ENCODE assay signal across 2 cellular contexts in the genomic region with DNA sequence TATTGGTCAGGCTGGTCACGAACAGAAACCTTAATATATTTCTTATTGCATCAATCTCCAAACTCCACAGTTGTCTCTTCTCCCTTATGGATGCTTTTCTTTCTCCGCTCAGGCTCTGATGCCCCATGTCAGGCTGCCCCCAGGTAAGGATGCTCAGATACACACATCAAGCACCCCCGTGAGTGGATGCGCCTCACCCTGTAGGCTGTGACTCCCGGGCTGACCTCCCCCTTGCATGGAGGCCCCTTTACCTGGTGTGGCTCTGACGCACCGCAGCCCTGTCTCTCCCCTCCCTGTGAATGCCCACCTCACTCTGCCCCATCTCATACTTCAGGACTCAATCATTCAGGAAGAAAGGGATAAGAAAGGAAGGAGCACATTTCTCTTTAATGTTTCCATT.
TF ChIP-seq lines count a peak whose summit lies in the region.

No MANE protein-coding gene starts in this region.

TF ChIP-seq in IMR-90, 13 proteins besides CTCF, POLR2A, EP300 and RAD21:
- TF ChIP-seq, protein P1, sequence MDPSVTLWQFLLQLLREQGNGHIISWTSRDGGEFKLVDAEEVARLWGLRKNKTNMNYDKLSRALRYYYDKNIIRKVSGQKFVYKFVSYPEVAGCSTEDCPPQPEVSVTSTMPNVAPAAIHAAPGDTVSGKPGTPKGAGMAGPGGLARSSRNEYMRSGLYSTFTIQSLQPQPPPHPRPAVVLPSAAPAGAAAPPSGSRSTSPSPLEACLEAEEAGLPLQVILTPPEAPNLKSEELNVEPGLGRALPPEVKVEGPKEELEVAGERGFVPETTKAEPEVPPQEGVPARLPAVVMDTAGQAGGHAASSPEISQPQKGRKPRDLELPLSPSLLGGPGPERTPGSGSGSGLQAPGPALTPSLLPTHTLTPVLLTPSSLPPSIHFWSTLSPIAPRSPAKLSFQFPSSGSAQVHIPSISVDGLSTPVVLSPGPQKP (IDR thresholded peaks at IDR 0.05; ENCODE audit: borderline replicate concordance, low read depth, low read length), result no peak
- TF ChIP-seq CEBPB (IDR thresholded peaks at IDR 0.05; ENCODE audit: low read depth, low read length), result no peak

TF ChIP-seq in K562, 482 proteins besides CTCF, POLR2A, EP300 and RAD21:
- no peak for TF ChIP-seq CBX3 (IDR thresholded peaks at IDR 0.05; ENCODE audit: borderline replicate concordance in 1 of 2, low read length in 2 of 2)
- TF ChIP-seq, protein P2, sequence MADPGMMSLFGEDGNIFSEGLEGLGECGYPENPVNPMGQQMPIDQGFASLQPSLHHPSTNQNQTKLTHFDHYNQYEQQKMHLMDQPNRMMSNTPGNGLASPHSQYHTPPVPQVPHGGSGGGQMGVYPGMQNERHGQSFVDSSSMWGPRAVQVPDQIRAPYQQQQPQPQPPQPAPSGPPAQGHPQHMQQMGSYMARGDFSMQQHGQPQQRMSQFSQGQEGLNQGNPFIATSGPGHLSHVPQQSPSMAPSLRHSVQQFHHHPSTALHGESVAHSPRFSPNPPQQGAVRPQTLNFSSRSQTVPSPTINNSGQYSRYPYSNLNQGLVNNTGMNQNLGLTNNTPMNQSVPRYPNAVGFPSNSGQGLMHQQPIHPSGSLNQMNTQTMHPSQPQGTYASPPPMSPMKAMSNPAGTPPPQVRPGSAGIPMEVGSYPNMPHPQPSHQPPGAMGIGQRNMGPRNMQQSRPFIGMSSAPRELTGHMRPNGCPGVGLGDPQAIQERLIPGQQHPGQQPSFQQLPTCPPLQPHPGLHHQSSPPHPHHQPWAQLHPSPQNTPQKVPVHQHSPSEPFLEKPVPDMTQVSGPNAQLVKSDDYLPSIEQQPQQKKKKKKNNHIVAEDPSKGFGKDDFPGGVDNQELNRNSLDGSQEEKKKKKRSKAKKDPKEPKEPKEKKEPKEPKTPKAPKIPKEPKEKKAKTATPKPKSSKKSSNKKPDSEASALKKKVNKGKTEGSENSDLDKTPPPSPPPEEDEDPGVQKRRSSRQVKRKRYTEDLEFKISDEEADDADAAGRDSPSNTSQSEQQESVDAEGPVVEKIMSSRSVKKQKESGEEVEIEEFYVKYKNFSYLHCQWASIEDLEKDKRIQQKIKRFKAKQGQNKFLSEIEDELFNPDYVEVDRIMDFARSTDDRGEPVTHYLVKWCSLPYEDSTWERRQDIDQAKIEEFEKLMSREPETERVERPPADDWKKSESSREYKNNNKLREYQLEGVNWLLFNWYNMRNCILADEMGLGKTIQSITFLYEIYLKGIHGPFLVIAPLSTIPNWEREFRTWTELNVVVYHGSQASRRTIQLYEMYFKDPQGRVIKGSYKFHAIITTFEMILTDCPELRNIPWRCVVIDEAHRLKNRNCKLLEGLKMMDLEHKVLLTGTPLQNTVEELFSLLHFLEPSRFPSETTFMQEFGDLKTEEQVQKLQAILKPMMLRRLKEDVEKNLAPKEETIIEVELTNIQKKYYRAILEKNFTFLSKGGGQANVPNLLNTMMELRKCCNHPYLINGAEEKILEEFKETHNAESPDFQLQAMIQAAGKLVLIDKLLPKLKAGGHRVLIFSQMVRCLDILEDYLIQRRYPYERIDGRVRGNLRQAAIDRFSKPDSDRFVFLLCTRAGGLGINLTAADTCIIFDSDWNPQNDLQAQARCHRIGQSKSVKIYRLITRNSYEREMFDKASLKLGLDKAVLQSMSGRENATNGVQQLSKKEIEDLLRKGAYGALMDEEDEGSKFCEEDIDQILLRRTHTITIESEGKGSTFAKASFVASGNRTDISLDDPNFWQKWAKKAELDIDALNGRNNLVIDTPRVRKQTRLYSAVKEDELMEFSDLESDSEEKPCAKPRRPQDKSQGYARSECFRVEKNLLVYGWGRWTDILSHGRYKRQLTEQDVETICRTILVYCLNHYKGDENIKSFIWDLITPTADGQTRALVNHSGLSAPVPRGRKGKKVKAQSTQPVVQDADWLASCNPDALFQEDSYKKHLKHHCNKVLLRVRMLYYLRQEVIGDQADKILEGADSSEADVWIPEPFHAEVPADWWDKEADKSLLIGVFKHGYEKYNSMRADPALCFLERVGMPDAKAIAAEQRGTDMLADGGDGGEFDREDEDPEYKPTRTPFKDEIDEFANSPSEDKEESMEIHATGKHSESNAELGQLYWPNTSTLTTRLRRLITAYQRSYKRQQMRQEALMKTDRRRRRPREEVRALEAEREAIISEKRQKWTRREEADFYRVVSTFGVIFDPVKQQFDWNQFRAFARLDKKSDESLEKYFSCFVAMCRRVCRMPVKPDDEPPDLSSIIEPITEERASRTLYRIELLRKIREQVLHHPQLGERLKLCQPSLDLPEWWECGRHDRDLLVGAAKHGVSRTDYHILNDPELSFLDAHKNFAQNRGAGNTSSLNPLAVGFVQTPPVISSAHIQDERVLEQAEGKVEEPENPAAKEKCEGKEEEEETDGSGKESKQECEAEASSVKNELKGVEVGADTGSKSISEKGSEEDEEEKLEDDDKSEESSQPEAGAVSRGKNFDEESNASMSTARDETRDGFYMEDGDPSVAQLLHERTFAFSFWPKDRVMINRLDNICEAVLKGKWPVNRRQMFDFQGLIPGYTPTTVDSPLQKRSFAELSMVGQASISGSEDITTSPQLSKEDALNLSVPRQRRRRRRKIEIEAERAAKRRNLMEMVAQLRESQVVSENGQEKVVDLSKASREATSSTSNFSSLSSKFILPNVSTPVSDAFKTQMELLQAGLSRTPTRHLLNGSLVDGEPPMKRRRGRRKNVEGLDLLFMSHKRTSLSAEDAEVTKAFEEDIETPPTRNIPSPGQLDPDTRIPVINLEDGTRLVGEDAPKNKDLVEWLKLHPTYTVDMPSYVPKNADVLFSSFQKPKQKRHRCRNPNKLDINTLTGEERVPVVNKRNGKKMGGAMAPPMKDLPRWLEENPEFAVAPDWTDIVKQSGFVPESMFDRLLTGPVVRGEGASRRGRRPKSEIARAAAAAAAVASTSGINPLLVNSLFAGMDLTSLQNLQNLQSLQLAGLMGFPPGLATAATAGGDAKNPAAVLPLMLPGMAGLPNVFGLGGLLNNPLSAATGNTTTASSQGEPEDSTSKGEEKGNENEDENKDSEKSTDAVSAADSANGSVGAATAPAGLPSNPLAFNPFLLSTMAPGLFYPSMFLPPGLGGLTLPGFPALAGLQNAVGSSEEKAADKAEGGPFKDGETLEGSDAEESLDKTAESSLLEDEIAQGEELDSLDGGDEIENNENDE (IDR thresholded peaks at IDR 0.05; ENCODE audit: low read depth, low read length), result no peak
- TF ChIP-seq SNRNP70 (optimal IDR thresholded peaks at IDR 0.05; ENCODE audit: low read depth, low read length), result no peak
- TF ChIP-seq, protein P3, sequence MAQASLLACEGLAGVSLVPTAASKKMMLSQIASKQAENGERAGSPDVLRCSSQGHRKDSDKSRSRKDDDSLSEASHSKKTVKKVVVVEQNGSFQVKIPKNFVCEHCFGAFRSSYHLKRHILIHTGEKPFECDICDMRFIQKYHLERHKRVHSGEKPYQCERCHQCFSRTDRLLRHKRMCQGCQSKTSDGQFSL (CRISPR knock-in tag; IDR thresholded peaks at IDR 0.05), result no peak
- TF ChIP-seq, protein P3 (tag; IDR thresholded peaks at IDR 0.05), result no peak
- TF ChIP-seq, protein P4, sequence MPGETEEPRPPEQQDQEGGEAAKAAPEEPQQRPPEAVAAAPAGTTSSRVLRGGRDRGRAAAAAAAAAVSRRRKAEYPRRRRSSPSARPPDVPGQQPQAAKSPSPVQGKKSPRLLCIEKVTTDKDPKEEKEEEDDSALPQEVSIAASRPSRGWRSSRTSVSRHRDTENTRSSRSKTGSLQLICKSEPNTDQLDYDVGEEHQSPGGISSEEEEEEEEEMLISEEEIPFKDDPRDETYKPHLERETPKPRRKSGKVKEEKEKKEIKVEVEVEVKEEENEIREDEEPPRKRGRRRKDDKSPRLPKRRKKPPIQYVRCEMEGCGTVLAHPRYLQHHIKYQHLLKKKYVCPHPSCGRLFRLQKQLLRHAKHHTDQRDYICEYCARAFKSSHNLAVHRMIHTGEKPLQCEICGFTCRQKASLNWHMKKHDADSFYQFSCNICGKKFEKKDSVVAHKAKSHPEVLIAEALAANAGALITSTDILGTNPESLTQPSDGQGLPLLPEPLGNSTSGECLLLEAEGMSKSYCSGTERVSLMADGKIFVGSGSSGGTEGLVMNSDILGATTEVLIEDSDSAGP (CRISPR knock-in tag; IDR thresholded peaks at IDR 0.05), result no peak
- no peak for TF ChIP-seq SMC3 (conservative IDR thresholded peaks at IDR 0.05; ENCODE audit: insufficient read depth, low read depth, low read length)
- TF ChIP-seq, protein P5, sequence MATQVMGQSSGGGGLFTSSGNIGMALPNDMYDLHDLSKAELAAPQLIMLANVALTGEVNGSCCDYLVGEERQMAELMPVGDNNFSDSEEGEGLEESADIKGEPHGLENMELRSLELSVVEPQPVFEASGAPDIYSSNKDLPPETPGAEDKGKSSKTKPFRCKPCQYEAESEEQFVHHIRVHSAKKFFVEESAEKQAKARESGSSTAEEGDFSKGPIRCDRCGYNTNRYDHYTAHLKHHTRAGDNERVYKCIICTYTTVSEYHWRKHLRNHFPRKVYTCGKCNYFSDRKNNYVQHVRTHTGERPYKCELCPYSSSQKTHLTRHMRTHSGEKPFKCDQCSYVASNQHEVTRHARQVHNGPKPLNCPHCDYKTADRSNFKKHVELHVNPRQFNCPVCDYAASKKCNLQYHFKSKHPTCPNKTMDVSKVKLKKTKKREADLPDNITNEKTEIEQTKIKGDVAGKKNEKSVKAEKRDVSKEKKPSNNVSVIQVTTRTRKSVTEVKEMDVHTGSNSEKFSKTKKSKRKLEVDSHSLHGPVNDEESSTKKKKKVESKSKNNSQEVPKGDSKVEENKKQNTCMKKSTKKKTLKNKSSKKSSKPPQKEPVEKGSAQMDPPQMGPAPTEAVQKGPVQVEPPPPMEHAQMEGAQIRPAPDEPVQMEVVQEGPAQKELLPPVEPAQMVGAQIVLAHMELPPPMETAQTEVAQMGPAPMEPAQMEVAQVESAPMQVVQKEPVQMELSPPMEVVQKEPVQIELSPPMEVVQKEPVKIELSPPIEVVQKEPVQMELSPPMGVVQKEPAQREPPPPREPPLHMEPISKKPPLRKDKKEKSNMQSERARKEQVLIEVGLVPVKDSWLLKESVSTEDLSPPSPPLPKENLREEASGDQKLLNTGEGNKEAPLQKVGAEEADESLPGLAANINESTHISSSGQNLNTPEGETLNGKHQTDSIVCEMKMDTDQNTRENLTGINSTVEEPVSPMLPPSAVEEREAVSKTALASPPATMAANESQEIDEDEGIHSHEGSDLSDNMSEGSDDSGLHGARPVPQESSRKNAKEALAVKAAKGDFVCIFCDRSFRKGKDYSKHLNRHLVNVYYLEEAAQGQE (CRISPR knock-in tag; IDR thresholded peaks at IDR 0.05; ENCODE audit: low read depth), result no peak
- no peak for TF ChIP-seq RBM34 (IDR thresholded peaks at IDR 0.05; ENCODE audit: borderline replicate concordance, insufficient read depth, low read length)
- TF ChIP-seq SREBF2 (CRISPR knock-in tag; IDR thresholded peaks at IDR 0.05), result no peak
- no peak for TF ChIP-seq CTBP1 (IDR thresholded peaks at IDR 0.05; ENCODE audit: borderline replicate concordance)
- TF ChIP-seq ZNF239 (CRISPR knock-in tag; IDR thresholded peaks at IDR 0.05), result no peak
- TF ChIP-seq, protein P6, sequence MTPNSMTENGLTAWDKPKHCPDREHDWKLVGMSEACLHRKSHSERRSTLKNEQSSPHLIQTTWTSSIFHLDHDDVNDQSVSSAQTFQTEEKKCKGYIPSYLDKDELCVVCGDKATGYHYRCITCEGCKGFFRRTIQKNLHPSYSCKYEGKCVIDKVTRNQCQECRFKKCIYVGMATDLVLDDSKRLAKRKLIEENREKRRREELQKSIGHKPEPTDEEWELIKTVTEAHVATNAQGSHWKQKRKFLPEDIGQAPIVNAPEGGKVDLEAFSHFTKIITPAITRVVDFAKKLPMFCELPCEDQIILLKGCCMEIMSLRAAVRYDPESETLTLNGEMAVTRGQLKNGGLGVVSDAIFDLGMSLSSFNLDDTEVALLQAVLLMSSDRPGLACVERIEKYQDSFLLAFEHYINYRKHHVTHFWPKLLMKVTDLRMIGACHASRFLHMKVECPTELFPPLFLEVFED (CRISPR knock-in tag; conservative IDR thresholded peaks at IDR 0.05), result no peak
- no peak for TF ChIP-seq ZNF24 (IDR thresholded peaks at IDR 0.05)
- no peak for TF ChIP-seq ETV6 (IDR thresholded peaks at IDR 0.05; ENCODE audit: borderline replicate concordance in 1 of 2, low read depth in 2 of 2, low read length in 1 of 2)
- TF ChIP-seq ETV6 (CRISPR knock-in tag; IDR thresholded peaks at IDR 0.05; ENCODE audit: borderline replicate concordance), result no peak
- no peak for TF ChIP-seq CREBBP (IDR thresholded peaks at IDR 0.05; ENCODE audit: low read depth, low read length)
- TF ChIP-seq, protein P7, sequence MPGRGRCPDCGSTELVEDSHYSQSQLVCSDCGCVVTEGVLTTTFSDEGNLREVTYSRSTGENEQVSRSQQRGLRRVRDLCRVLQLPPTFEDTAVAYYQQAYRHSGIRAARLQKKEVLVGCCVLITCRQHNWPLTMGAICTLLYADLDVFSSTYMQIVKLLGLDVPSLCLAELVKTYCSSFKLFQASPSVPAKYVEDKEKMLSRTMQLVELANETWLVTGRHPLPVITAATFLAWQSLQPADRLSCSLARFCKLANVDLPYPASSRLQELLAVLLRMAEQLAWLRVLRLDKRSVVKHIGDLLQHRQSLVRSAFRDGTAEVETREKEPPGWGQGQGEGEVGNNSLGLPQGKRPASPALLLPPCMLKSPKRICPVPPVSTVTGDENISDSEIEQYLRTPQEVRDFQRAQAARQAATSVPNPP (IDR thresholded peaks at IDR 0.05; ENCODE audit: borderline replicate concordance, insufficient read depth, insufficient read length), result no peak
- no peak for TF ChIP-seq MTA1 (IDR thresholded peaks at IDR 0.05; ENCODE audit: borderline replicate concordance)
- no peak for TF ChIP-seq EWSR1 (IDR thresholded peaks at IDR 0.05; ENCODE audit: borderline replicate concordance, low read depth, partially characterized antibody)
